ENCODE assay signal across 23 cellular contexts in the genomic region with DNA sequence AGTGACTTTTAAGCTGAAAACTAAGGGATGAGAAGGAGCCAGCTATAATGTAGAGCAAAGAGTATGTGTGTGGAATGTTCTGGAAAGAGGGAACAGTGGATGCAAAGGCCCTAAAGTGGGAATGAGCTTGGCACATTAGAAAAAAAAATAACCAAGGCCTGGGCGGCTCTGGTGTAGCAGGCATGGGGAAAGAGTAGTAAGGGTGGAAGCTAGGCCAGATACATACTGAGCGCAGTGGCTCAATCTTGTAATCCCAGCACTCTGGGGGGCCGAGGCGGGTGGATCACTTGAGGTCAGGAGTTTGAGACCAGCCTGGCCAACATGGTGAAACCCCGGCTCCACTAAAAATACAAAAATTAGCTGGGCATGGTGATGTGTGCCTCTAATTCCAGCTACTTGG.
"Had no signal": no experiment of that assay in that cellular context is flagged by ENCODE, and none has a peak within 500 bp of the region (broad histone marks: within the 10 kb centered on the region; RNA-seq: fewer than 3 reads in every experiment).

No MANE protein-coding gene starts in this region.

- H3K27me3 Mint-ChIP-seq: activated naive CD8-positive, alpha-beta T cell; naive B cell had no signal

- H3K4me3 Mint-ChIP-seq: activated naive CD8-positive, alpha-beta T cell; activated T-cell treated with anti-CD3 and anti-CD28 coated beads, Interleukin-2, amount 50 U/mL, for 4 hours; naive B cell; T-helper 1 cell treated with Interleukin-12 subunit alpha and Interleukin-12 subunit beta and Interleukin-4 antibody, amounts not matched to agents 30 μg/mL and 1 μg/mL, for 36 hours had no signal

- H3K9me3 ChIP-seq: colonic mucosa, pancreas, testis, transverse colon had no signal

- H3K27ac ChIP-seq: colonic mucosa, epithelial cell of prostate, pancreas, testis, transverse colon had no signal

- ATAC-seq: activated T-cell treated with anti-CD3 and anti-CD28 coated beads, Interleukin-2, amount 50 U/mL, for 4 hours; pancreas had no signal

- H3K27me3 ChIP-seq: colonic mucosa, pancreas, testis, transverse colon had no signal

- FAIRE-seq: endometrium, frontal cortex, islet of Langerhans, pancreas had no signal

- H3K27ac Mint-ChIP-seq: activated naive CD8-positive, alpha-beta T cell; activated T-helper 2 cell treated with anti-CD3 and anti-CD28 coated beads, Interferon-gamma antibody, Interleukin-2, Interleukin-4, amounts not matched to agents 10 μg/mL and 5 μg/mL and 100 μg/mL, durations not matched to agents 14 hours and 24 hours and 36 hours; naive B cell; T-helper 1 cell treated with Interleukin-12 subunit alpha and Interleukin-12 subunit beta and Interleukin-4 antibody, amounts not matched to agents 30 μg/mL and 1 μg/mL, for 36 hours had no signal

- DNase-seq: activated CD4-positive, alpha-beta T cell treated with anti-CD3 and anti-CD28 coated beads for 1 hour; activated CD8-positive, alpha-beta memory T cell treated with anti-CD3 and anti-CD28 coated beads, Interleukin-2, amount 50 U/mL, for 4 hours; activated T-cell treated with anti-CD3 and anti-CD28 coated beads, Interleukin-2, amount 50 U/mL, for 4 hours; anterior cingulate cortex; colonic mucosa; effector CD8-positive, alpha-beta T cell; glutamatergic neuron; left ventricle myocardium superior; naive B cell; pancreas; right cardiac atrium; stimulated activated CD4-positive, alpha-beta T cell treated with anti-CD3 and anti-CD28 coated beads, Interleukin-15, amount 100 ng/mL, for 24 hours; stimulated activated CD4-positive, alpha-beta T cell treated with anti-CD3 and anti-CD28 coated beads, Interleukin-2, amount 100 ng/mL, for 24 hours; stimulated activated naive CD4-positive, alpha-beta T cell treated with Interleukin-2 at 50 U/mL for 16 hours; testis; transverse colon had no signal

- H3K36me3 ChIP-seq: colonic mucosa, pancreas, transverse colon had no signal

- H3K4me3 ChIP-seq: colonic mucosa, pancreas, transverse colon had no signal

- H3K9me3 Mint-ChIP-seq: activated T-cell treated with anti-CD3 and anti-CD28 coated beads, Interleukin-2, amount 50 U/mL, for 4 hours; activated T-helper 2 cell treated with anti-CD3 and anti-CD28 coated beads, Interferon-gamma antibody, Interleukin-2, Interleukin-4, amounts not matched to agents 10 μg/mL and 5 μg/mL and 100 μg/mL, durations not matched to agents 14 hours and 24 hours and 36 hours; naive B cell; T-helper 1 cell treated with Interleukin-12 subunit alpha and Interleukin-12 subunit beta and Interleukin-4 antibody, amounts not matched to agents 30 μg/mL and 1 μg/mL, for 36 hours had no signal

- H3K4me1 ChIP-seq: colonic mucosa, pancreas, testis had no signal
